In the genomic region with DNA sequence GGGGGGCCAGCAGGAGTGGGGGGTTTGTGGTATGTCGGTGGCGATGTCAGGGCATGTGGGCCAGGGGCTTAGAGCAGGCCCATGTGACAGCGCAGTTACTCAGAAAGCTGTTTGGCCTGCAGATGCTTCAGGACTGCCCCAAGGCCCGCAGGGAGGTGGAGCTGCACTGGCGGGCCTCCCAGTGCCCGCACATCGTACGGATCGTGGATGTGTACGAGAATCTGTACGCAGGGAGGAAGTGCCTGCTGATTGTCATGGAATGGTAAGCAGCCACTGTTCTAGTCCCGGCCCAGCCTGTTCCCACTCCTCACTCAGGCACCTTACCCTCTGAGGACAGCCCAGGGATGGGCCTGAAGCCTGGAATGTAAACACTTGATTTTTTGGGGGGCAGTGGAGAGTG, we compare ENCODE assay signal across 28 cellular contexts. TPM values are rescaled to one million over a fixed set of nuclear protein-coding genes. Genes with fewer than 3 reads are reported as not detected.
A peak's percentile ranks its signal among the peaks of the same experiment; 100 is the strongest.
DNase-seq lines count a peak whose midpoint lies in the region; ATAC-seq and TF ChIP-seq lines count a peak whose summit lies in the region.
"Had no signal": no experiment of that assay in that cellular context is flagged by ENCODE, and none has a peak within 500 bp of the region (broad histone marks: within the 10 kb centered on the region; RNA-seq: fewer than 3 reads in every experiment).

No MANE protein-coding gene starts in this region.

- no peaks in the 10 kb centered on the region for H3K27me3 ChIP-seq in gastroesophageal sphincter
- H3K27me3 ChIP-seq: adrenal gland, body of pancreas had no signal

- peak overlapping the region; percentile 50 to 64 for H3K27ac Mint-ChIP-seq in stimulated activated naive CD8-positive, alpha-beta T cell treated with anti-CD3 and anti-CD28 coated beads, Interleukin-15, amount 100 ng/mL, for 72 hours
- H3K27ac Mint-ChIP-seq in T-helper 17 cell (peak overlapping the region; percentile 70), natural killer cell (peak overlapping the region in 1 of 2 donors; percentile 70)
- H3K27ac Mint-ChIP-seq: activated CD8-positive, alpha-beta T cell treated with anti-CD3 and anti-CD28 coated beads, Interleukin-2, amount 10 ng/mL, durations not matched to agents 7 days and 5 days; type B pancreatic cell had no signal

- no peak for ATAC-seq in stimulated activated naive CD8-positive, alpha-beta T cell treated with anti-CD3 and anti-CD28 coated beads, Interleukin-15, amount 100 ng/mL, for 72 hours
- no peak for ATAC-seq in stimulated activated naive CD8-positive, alpha-beta T cell treated with anti-CD3 and anti-CD28 coated beads, Interleukin-15, Interleukin-2, amounts not matched to agents 100 U/mL and 50 U/mL, for 24 hours
- ATAC-seq in T-helper 17 cell (no peak), natural killer cell (no peak), gastroesophageal sphincter (no peak), SK-N-SH treated with all-trans-retinoic acid at 6 μM for 48 hours (no peak)
- ATAC-seq: activated CD8-positive, alpha-beta T cell treated with anti-CD3 and anti-CD28 coated beads, Interleukin-2, amount 10 ng/mL, durations not matched to agents 7 days and 5 days; activated T-cell treated with anti-CD3 and anti-CD28 coated beads, Interleukin-2, amount 50 U/mL, for 4 hours; body of pancreas had no signal

- H3K9me3 Mint-ChIP-seq in stimulated activated naive CD8-positive, alpha-beta T cell treated with anti-CD3 and anti-CD28 coated beads, Interleukin-15, amount 100 ng/mL, for 72 hours, result no peaks in the 10 kb centered on the region
- H3K9me3 Mint-ChIP-seq in natural killer cell, result no peaks in the 10 kb centered on the region
- H3K9me3 Mint-ChIP-seq: activated T-cell treated with anti-CD3 and anti-CD28 coated beads, Interleukin-2, amount 50 U/mL, for 4 hours; type B pancreatic cell had no signal

- peaks cover 0 to 51% of the 10 kb centered on the region in 2 donors for H3K36me3 ChIP-seq in gastroesophageal sphincter

- H3K27ac ChIP-seq in gastroesophageal sphincter, result no peak overlapping the region
- H3K27ac ChIP-seq: body of pancreas, epithelial cell of prostate, GM23248, skin epidermis had no signal

- H3K4me1 ChIP-seq in gastroesophageal sphincter, result peaks cover 7 to 50% (median 16%) of the 10 kb centered on the region in 3 donors

- H3K4me1 Mint-ChIP-seq in stimulated activated naive CD8-positive, alpha-beta T cell treated with anti-CD3 and anti-CD28 coated beads, Interleukin-15, amount 100 ng/mL, for 72 hours, result peaks cover 47% of the 10 kb centered on the region
- H3K4me1 Mint-ChIP-seq in T-helper 17 cell, result peaks cover 35% of the 10 kb centered on the region
- peaks cover 52 to 67% of the 10 kb centered on the region in 2 donors for H3K4me1 Mint-ChIP-seq in natural killer cell

- no peaks in the 10 kb centered on the region for H3K27me3 Mint-ChIP-seq in stimulated activated naive CD8-positive, alpha-beta T cell treated with anti-CD3 and anti-CD28 coated beads, Interleukin-15, amount 100 ng/mL, for 72 hours
- H3K27me3 Mint-ChIP-seq in T-helper 17 cell, result no peaks in the 10 kb centered on the region
- no peaks in the 10 kb centered on the region for H3K27me3 Mint-ChIP-seq in natural killer cell (ENCODE audit: low read depth in 2 of 2)
- H3K27me3 Mint-ChIP-seq: type B pancreatic cell had no signal

- no peak overlapping the region for H3K4me3 Mint-ChIP-seq in stimulated activated naive CD8-positive, alpha-beta T cell treated with anti-CD3 and anti-CD28 coated beads, Interleukin-15, amount 100 ng/mL, for 72 hours
- H3K4me3 Mint-ChIP-seq in T-helper 17 cell (no peak overlapping the region), natural killer cell (peak overlapping the region; percentile 9)
- H3K4me3 Mint-ChIP-seq: activated CD8-positive, alpha-beta T cell treated with anti-CD3 and anti-CD28 coated beads, Interleukin-2, amount 10 ng/mL, durations not matched to agents 7 days and 5 days; activated T-cell treated with anti-CD3 and anti-CD28 coated beads, Interleukin-2, amount 50 U/mL, for 4 hours; type B pancreatic cell had no signal

- no peak for DNase-seq in stimulated activated naive CD8-positive, alpha-beta T cell treated with anti-CD3 and anti-CD28 coated beads, Interleukin-15, amount 100 ng/mL, for 72 hours
- no peak for DNase-seq in stimulated activated naive CD8-positive, alpha-beta T cell treated with anti-CD3 and anti-CD28 coated beads, Interleukin-15, Interleukin-2, amounts not matched to agents 100 U/mL and 50 U/mL, for 24 hours
- DNase-seq in T-helper 17 cell (no peak), natural killer cell (no peak), UCSD-AML1 (lab: John Stamatoyannopoulos, UW; ENCODE audit: unreplicated experiment) (no peak)
- DNase-seq: activated CD4-positive, alpha-beta T cell treated with anti-CD3 and anti-CD28 coated beads for 1 hour; activated CD8-positive, alpha-beta T cell treated with anti-CD3 and anti-CD28 coated beads, Interleukin-2, amount 10 ng/mL, durations not matched to agents 7 days and 5 days; activated naive CD4-positive, alpha-beta T cell treated with Interleukin-2 at 50 U/mL for 16 hours; activated T-cell treated with anti-CD3 and anti-CD28 coated beads, Interleukin-2, amount 50 U/mL, for 4 hours; body of pancreas; effector CD4-positive, alpha-beta T cell; glutamatergic neuron; GM23248; kidney glomerular epithelial cell; mammary epithelial cell; NCI-H1048; occipital lobe; RPMI8226; substantia nigra had no signal

- TF ChIP-seq POLR2A in gastroesophageal sphincter (IDR thresholded peaks at IDR 0.05), result no peak

- intact Hi-C loops in natural killer cell (cut with micrococcal nuclease), result loop anchor here (5.0 kb wide), 2 partner anchors 39 to 41 kb away; no protein-coding TSS in a partner anchor

- H3K9me3 ChIP-seq in T-helper 17 cell (ENCODE audit: control insufficient read depth, low read length, poor library complexity, severe bottlenecking) (no peaks in the 10 kb centered on the region), gastroesophageal sphincter (no peaks in the 10 kb centered on the region)
- H3K9me3 ChIP-seq: adrenal gland, body of pancreas had no signal

- no peak overlapping the region for H3K4me3 ChIP-seq in gastroesophageal sphincter
- H3K4me3 ChIP-seq: adrenal gland, body of pancreas, GM23248, skin epidermis had no signal

- 84% methylated on average over 5 of the region's 12 CpGs; no CpG with 5 or more reads in 1 of the 2 donors for WGBS in gastroesophageal sphincter (ENCODE audit: low coverage in 1 of 2), 2 donors

- TF ChIP-seq CTCF in natural killer cell (IDR thresholded peaks at IDR 0.05) (no peak), gastroesophageal sphincter (IDR thresholded peaks at IDR 0.05) (no peak)

- H3K36me3 Mint-ChIP-seq in T-helper 17 cell (ENCODE audit: low read depth) (peaks cover 7% of the 10 kb centered on the region), natural killer cell (peaks cover 14% of the 10 kb centered on the region)

- no peak for TF ChIP-seq EP300 in gastroesophageal sphincter (IDR thresholded peaks at IDR 0.05)

TF ChIP-seq in SK-N-SH treated with all-trans-retinoic acid at 6 μM for 48 hours, 23 proteins besides CTCF, POLR2A, EP300 and RAD21:
- no peak for TF ChIP-seq ZFP3 (CRISPR knock-in tag; IDR thresholded peaks at IDR 0.05)
- TF ChIP-seq BACH2 (CRISPR knock-in tag; IDR thresholded peaks at IDR 0.05; ENCODE audit: borderline replicate concordance), result no peak
TF ChIP-seq in SK-N-SH treated with all-trans-retinoic acid at 6 μM for 48 hours: peak in this region for 0.

RNA-seq across cellular contexts. Expression of a gene that starts 42.0 kb away (rescaled TPM):
- total RNA-seq in T-helper 17 cell (not detected), natural killer cell (not detected), gastroesophageal sphincter (under 1 TPM in 1 of 4 donors, not detected in 3; 0.27 TPM)
- total RNA-seq: activated CD8-positive, alpha-beta T cell treated with anti-CD3 and anti-CD28 coated beads, Interleukin-2, amount 10 ng/mL, durations not matched to agents 7 days and 5 days; adrenal gland; body of pancreas; GM23248; mammary epithelial cell; NCI-H460; occipital lobe; T-helper 1 cell treated with Interleukin-12 subunit alpha and Interleukin-12 subunit beta and Interleukin-4 antibody, amounts not matched to agents 30 ng/mL and 1 ng/mL, for 36 hours had no signal

RNA-seq across cellular contexts. Expression of a gene that starts 43.7 kb away (rescaled TPM):
- total RNA-seq in T-helper 17 cell (under 1 TPM; 0.20 to 0.76 TPM), natural killer cell (1 to 10 TPM in 1 of 3 donors, not detected in 2; 1.0 TPM), gastroesophageal sphincter (1 to 10 TPM in 3 of 4 donors, under 1 TPM in 1; 0.45 to 9.3 (median 2.3) TPM)
- total RNA-seq: GM23248, mammary epithelial cell, NCI-H460, occipital lobe, SK-MEL-5 had no signal

RNA-seq across cellular contexts. Expression of a gene that starts 43.9 kb away (rescaled TPM):
- total RNA-seq in T-helper 17 cell (100 to 1,000 TPM; 181 to 182 TPM), natural killer cell (100 to 1,000 TPM; 137 to 197 (median 178) TPM), gastroesophageal sphincter (10 to 100 TPM; 45.0 to 77.4 (median 55.5) TPM)
